ENCODE assay signal across 1 cellular context in the genomic region with DNA sequence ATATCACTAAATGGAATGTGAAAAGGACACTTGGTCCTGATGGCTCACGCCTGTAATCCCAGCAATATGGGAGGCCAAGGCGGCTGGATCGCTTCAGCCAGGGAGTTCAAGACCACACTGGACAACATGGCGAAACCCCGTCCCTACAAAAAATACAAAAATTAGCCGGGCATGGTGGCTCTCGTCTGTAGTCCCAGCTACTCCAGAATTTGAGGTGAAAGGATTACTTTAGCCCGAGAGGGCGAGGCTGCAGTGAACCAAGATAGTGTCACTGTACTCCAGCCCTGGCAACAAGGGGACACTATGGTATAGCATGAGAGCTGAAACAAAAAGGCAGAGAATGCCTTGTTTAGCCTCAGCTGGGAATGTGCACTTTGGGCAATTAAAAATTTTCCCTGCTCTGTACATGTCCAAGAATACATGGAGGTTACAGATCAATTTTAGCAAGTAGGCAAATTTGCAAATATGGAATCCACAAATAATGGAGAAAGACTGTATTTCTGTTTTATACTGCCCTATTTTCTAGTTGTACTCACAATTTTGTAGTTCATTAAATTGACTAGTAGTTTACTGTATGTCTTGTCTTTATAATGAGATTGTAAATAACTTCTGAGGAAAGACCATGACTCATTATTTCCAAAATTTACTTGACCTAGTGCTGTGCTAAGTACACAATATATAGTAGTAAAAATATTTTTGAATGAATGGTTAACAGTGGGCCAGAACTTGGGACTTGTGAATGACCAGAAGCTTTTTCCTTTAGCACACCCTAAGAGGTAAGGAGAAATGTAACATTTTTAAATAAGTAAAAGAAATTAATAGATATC.
TF ChIP-seq lines count a peak whose summit lies in the region.

No MANE protein-coding gene starts in this region.

TF ChIP-seq in K562, 482 proteins besides CTCF, POLR2A, EP300 and RAD21 (continued from another document and continues in another):
- TF ChIP-seq, protein P1, sequence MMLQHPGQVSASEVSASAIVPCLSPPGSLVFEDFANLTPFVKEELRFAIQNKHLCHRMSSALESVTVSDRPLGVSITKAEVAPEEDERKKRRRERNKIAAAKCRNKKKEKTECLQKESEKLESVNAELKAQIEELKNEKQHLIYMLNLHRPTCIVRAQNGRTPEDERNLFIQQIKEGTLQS (IDR thresholded peaks at IDR 0.05): peak; percentile 69
- TF ChIP-seq, protein P1 (CRISPR knock-in tag; conservative IDR thresholded peaks at IDR 0.05): no peak
- no peak for TF ChIP-seq NFXL1 (CRISPR knock-in tag; IDR thresholded peaks at IDR 0.05)
- TF ChIP-seq CHD4 (IDR thresholded peaks at IDR 0.05; ENCODE audit: insufficient read depth, insufficient replicate concordance, low read depth, low read length, poor library complexity, severe bottlenecking): no peak
- no peak for TF ChIP-seq MBD2 (IDR thresholded peaks at IDR 0.05; ENCODE audit: borderline replicate concordance, low read depth)
- TF ChIP-seq CHD1 (IDR thresholded peaks at IDR 0.05; ENCODE audit: low read length): no peak
- TF ChIP-seq, protein P2, sequence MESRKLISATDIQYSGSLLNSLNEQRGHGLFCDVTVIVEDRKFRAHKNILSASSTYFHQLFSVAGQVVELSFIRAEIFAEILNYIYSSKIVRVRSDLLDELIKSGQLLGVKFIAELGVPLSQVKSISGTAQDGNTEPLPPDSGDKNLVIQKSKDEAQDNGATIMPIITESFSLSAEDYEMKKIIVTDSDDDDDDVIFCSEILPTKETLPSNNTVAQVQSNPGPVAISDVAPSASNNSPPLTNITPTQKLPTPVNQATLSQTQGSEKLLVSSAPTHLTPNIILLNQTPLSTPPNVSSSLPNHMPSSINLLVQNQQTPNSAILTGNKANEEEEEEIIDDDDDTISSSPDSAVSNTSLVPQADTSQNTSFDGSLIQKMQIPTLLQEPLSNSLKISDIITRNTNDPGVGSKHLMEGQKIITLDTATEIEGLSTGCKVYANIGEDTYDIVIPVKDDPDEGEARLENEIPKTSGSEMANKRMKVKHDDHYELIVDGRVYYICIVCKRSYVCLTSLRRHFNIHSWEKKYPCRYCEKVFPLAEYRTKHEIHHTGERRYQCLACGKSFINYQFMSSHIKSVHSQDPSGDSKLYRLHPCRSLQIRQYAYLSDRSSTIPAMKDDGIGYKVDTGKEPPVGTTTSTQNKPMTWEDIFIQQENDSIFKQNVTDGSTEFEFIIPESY (CRISPR knock-in tag; IDR thresholded peaks at IDR 0.05): no peak
- TF ChIP-seq DIDO1 (tag; IDR thresholded peaks at IDR 0.05; ENCODE audit: low read depth): no peak
- TF ChIP-seq, protein P3, sequence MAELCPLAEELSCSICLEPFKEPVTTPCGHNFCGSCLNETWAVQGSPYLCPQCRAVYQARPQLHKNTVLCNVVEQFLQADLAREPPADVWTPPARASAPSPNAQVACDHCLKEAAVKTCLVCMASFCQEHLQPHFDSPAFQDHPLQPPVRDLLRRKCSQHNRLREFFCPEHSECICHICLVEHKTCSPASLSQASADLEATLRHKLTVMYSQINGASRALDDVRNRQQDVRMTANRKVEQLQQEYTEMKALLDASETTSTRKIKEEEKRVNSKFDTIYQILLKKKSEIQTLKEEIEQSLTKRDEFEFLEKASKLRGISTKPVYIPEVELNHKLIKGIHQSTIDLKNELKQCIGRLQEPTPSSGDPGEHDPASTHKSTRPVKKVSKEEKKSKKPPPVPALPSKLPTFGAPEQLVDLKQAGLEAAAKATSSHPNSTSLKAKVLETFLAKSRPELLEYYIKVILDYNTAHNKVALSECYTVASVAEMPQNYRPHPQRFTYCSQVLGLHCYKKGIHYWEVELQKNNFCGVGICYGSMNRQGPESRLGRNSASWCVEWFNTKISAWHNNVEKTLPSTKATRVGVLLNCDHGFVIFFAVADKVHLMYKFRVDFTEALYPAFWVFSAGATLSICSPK (IDR thresholded peaks at IDR 0.05; ENCODE audit: borderline replicate concordance): no peak
- TF ChIP-seq TBP (optimal IDR thresholded peaks at IDR 0.05; ENCODE audit: low read depth, low read length): peak; percentile 21
- no peak for TF ChIP-seq NR2C2 (CRISPR knock-in tag; IDR thresholded peaks at IDR 0.05)
- TF ChIP-seq NR2C2 (tag; IDR thresholded peaks at IDR 0.05): no peak
- no peak for TF ChIP-seq BDP1 (IDR thresholded peaks at IDR 0.05; ENCODE audit: insufficient read depth, insufficient read length)
- no peak for TF ChIP-seq NR4A1 (CRISPR knock-in tag; IDR thresholded peaks at IDR 0.05)
- TF ChIP-seq NR4A1 (tag; IDR thresholded peaks at IDR 0.05): peak; percentile 80; the same call in 1 of the 2 replicates
- TF ChIP-seq ZNF717 (CRISPR knock-in tag; IDR thresholded peaks at IDR 0.05): no peak
- TF ChIP-seq EHMT2 (IDR thresholded peaks at IDR 0.05): no peak; the same call in 1 of the 2 replicates
- TF ChIP-seq HDAC3 (IDR thresholded peaks at IDR 0.05; ENCODE audit: borderline replicate concordance, partially characterized antibody): peak; percentile 22
- no peak for TF ChIP-seq SP1 (CRISPR knock-in tag; IDR thresholded peaks at IDR 0.05)
- peak; percentile 87 for TF ChIP-seq ZNF316 (IDR thresholded peaks at IDR 0.05)
- TF ChIP-seq, protein P4, sequence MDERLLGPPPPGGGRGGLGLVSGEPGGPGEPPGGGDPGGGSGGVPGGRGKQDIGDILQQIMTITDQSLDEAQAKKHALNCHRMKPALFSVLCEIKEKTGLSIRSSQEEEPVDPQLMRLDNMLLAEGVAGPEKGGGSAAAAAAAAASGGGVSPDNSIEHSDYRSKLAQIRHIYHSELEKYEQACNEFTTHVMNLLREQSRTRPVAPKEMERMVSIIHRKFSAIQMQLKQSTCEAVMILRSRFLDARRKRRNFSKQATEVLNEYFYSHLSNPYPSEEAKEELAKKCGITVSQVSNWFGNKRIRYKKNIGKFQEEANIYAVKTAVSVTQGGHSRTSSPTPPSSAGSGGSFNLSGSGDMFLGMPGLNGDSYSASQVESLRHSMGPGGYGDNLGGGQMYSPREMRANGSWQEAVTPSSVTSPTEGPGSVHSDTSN (CRISPR knock-in tag; IDR thresholded peaks at IDR 0.05; ENCODE audit: low read depth): no peak
- TF ChIP-seq, protein P4 (tag; conservative IDR thresholded peaks at IDR 0.05; ENCODE audit: low read depth): no peak; the same call in 1 of the 2 replicates
- TF ChIP-seq PYGO2 (tag; IDR thresholded peaks at IDR 0.05): no peak
- no peak for TF ChIP-seq CBFB (CRISPR knock-in tag; IDR thresholded peaks at IDR 0.05)
- no peak for TF ChIP-seq SMARCA4 (IDR thresholded peaks at IDR 0.05)
- no peak for TF ChIP-seq ZNF24 (IDR thresholded peaks at IDR 0.05)
- TF ChIP-seq ZNF146 (CRISPR knock-in tag; IDR thresholded peaks at IDR 0.05; ENCODE audit: unreplicated experiment): no peak
- TF ChIP-seq, protein P5, sequence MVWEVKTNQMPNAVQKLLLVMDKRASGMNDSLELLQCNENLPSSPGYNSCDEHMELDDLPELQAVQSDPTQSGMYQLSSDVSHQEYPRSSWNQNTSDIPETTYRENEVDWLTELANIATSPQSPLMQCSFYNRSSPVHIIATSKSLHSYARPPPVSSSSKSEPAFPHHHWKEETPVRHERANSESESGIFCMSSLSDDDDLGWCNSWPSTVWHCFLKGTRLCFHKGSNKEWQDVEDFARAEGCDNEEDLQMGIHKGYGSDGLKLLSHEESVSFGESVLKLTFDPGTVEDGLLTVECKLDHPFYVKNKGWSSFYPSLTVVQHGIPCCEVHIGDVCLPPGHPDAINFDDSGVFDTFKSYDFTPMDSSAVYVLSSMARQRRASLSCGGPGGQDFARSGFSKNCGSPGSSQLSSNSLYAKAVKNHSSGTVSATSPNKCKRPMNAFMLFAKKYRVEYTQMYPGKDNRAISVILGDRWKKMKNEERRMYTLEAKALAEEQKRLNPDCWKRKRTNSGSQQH (CRISPR knock-in tag; IDR thresholded peaks at IDR 0.05): no peak
- no peak for TF ChIP-seq MCM7 (IDR thresholded peaks at IDR 0.05)
- peak; percentile 79; the same call in 1 of the 2 replicates for TF ChIP-seq GATAD2A (IDR thresholded peaks at IDR 0.05)
- peak; percentile 78 for TF ChIP-seq BRD9 (IDR thresholded peaks at IDR 0.05; ENCODE audit: low read depth, partially characterized antibody)
- TF ChIP-seq, protein P6, sequence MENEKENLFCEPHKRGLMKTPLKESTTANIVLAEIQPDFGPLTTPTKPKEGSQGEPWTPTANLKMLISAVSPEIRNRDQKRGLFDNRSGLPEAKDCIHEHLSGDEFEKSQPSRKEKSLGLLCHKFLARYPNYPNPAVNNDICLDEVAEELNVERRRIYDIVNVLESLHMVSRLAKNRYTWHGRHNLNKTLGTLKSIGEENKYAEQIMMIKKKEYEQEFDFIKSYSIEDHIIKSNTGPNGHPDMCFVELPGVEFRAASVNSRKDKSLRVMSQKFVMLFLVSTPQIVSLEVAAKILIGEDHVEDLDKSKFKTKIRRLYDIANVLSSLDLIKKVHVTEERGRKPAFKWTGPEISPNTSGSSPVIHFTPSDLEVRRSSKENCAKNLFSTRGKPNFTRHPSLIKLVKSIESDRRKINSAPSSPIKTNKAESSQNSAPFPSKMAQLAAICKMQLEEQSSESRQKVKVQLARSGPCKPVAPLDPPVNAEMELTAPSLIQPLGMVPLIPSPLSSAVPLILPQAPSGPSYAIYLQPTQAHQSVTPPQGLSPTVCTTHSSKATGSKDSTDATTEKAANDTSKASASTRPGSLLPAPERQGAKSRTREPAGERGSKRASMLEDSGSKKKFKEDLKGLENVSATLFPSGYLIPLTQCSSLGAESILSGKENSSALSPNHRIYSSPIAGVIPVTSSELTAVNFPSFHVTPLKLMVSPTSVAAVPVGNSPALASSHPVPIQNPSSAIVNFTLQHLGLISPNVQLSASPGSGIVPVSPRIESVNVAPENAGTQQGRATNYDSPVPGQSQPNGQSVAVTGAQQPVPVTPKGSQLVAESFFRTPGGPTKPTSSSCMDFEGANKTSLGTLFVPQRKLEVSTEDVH (IDR thresholded peaks at IDR 0.05; ENCODE audit: low read depth, partially characterized antibody): no peak
- no peak for TF ChIP-seq SRSF3 (IDR thresholded peaks at IDR 0.05; ENCODE audit: insufficient read depth, low read length)
- no peak for TF ChIP-seq ZBTB1 (CRISPR knock-in tag; IDR thresholded peaks at IDR 0.05; ENCODE audit: borderline replicate concordance, low read depth)
- TF ChIP-seq, protein P7, sequence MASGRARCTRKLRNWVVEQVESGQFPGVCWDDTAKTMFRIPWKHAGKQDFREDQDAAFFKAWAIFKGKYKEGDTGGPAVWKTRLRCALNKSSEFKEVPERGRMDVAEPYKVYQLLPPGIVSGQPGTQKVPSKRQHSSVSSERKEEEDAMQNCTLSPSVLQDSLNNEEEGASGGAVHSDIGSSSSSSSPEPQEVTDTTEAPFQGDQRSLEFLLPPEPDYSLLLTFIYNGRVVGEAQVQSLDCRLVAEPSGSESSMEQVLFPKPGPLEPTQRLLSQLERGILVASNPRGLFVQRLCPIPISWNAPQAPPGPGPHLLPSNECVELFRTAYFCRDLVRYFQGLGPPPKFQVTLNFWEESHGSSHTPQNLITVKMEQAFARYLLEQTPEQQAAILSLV (tag; IDR thresholded peaks at IDR 0.05): no peak
- TF ChIP-seq RCOR1 (IDR thresholded peaks at IDR 0.05; ENCODE audit: borderline replicate concordance in 1 of 2, low read depth in 2 of 2, low read length in 2 of 2): no peak
- no peak for TF ChIP-seq ELF4 (CRISPR knock-in tag; IDR thresholded peaks at IDR 0.05)
- 0 out of 2 replicates have a peak, but pooled peaks have one; percentile 63 for TF ChIP-seq FOXJ2 (tag; IDR thresholded peaks at IDR 0.05)
- TF ChIP-seq THRAP3 (IDR thresholded peaks at IDR 0.05; ENCODE audit: borderline replicate concordance): no peak
- no peak for TF ChIP-seq TFAM (CRISPR knock-in tag; conservative IDR thresholded peaks at IDR 0.05)
- TF ChIP-seq FOXK2 (conservative IDR thresholded peaks at IDR 0.05 in 1 of 2, IDR thresholded peaks at IDR 0.05 in 1 of 2; ENCODE audit: low read depth in 2 of 2): peak in 1 of 2 experiments; percentile 29; a peak in 1 of 4 replicates
- TF ChIP-seq JUNB (CRISPR knock-in tag; conservative IDR thresholded peaks at IDR 0.05): no peak
- no peak for TF ChIP-seq ZNF232 (CRISPR knock-in tag; IDR thresholded peaks at IDR 0.05)
- TF ChIP-seq, protein P8, sequence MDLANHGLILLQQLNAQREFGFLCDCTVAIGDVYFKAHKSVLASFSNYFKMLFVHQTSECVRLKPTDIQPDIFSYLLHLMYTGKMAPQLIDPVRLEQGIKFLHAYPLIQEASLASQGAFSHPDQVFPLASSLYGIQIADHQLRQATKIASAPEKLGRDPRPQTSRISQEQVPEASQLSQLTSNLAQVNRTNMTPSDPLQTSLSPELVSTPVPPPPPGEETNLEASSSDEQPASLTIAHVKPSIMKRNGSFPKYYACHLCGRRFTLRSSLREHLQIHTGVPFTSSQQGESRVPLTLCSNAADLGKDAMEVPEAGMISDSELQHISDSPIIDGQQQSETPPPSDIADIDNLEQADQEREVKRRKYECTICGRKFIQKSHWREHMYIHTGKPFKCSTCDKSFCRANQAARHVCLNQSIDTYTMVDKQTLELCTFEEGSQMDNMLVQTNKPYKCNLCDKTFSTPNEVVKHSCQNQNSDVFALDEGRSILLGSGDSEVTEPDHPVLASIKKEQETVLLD (IDR thresholded peaks at IDR 0.05): no peak
- TF ChIP-seq ZKSCAN3 (CRISPR knock-in tag; IDR thresholded peaks at IDR 0.05): no peak
- TF ChIP-seq HSF4 (CRISPR knock-in tag; IDR thresholded peaks at IDR 0.05; ENCODE audit: borderline replicate concordance): no peak
- no peak for TF ChIP-seq SMAD2 (IDR thresholded peaks at IDR 0.05; ENCODE audit: low read depth, low read length)
- TF ChIP-seq DDX20 (tag; IDR thresholded peaks at IDR 0.05; ENCODE audit: low read depth): no peak
- peak; percentile 8; the same call in 1 of the 2 replicates for TF ChIP-seq ESRRA (IDR thresholded peaks at IDR 0.05; ENCODE audit: borderline replicate concordance, low read depth)
- TF ChIP-seq GTF2A2 (tag; IDR thresholded peaks at IDR 0.05): no peak
- TF ChIP-seq SMAD4 (CRISPR knock-in tag; conservative IDR thresholded peaks at IDR 0.05): peak; percentile 7; the same call in 1 of the 2 replicates
- no peak for TF ChIP-seq KHSRP (IDR thresholded peaks at IDR 0.05)
